1 cellular context compared by ENCODE assay signal in genomic region chr11:35622070-35622469, GRCh38.
TF ChIP-seq lines count a peak whose summit lies in the region.

No MANE protein-coding gene starts in this region.

TF ChIP-seq in IMR-90, 13 proteins besides CTCF, POLR2A, EP300 and RAD21 (continued from another document):
- no peak for TF ChIP-seq USF2 (IDR thresholded peaks at IDR 0.05; ENCODE audit: low read depth, low read length)
- TF ChIP-seq FOS (IDR thresholded peaks at IDR 0.05; ENCODE audit: low read depth, low read length), result no peak
- no peak for TF ChIP-seq RCOR1 (IDR thresholded peaks at IDR 0.05; ENCODE audit: insufficient replicate concordance, low read length)
- TF ChIP-seq RFX5 (IDR thresholded peaks at IDR 0.05; ENCODE audit: low read depth, low read length), result no peak
- TF ChIP-seq BHLHE40 (IDR thresholded peaks at IDR 0.05; ENCODE audit: low read depth, low read length), result no peak
- no peak for TF ChIP-seq CHD1 (IDR thresholded peaks at IDR 0.05; ENCODE audit: low read depth, low read length)
- no peak for TF ChIP-seq MXI1 (IDR thresholded peaks at IDR 0.05; ENCODE audit: borderline replicate concordance, low read depth, low read length)
- TF ChIP-seq SMC3 (IDR thresholded peaks at IDR 0.05; ENCODE audit: low read depth, low read length), result no peak
- TF ChIP-seq MAZ (IDR thresholded peaks at IDR 0.05; ENCODE audit: borderline replicate concordance, low read depth, low read length), result no peak
- TF ChIP-seq NFE2L2 (IDR thresholded peaks at IDR 0.05; ENCODE audit: low read depth, low read length), result no peak
- TF ChIP-seq MAFK (IDR thresholded peaks at IDR 0.05; ENCODE audit: low read depth, low read length), result no peak
- TF ChIP-seq CEBPB (IDR thresholded peaks at IDR 0.05; ENCODE audit: low read depth, low read length), result no peak
